ENCODE assay signal across 13 cellular contexts in the genomic region with DNA sequence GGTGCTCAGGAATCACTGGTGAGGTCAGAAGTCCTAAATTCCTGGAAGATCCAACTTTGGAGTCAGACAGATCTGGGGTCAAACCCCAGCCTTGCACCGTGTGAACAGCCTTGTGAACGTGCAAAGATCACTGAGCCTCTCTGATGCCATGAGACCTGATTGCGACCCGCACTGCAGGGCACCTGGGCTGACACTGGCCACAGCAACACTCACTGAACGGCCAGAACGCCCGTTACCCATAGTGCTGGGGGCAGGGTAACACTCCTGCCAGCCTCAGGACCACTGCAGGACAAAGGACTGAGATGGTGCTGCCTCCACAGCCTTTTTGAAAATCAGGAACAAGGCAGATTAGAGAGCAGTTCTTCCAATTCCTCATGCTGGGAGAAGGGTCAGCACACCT. TPM values are rescaled to one million over a fixed set of nuclear protein-coding genes. Genes with fewer than 3 reads are reported as not detected.
"Had no signal": no experiment of that assay in that cellular context is flagged by ENCODE, and none has a peak within 500 bp of the region (broad histone marks: within the 10 kb centered on the region; RNA-seq: fewer than 3 reads in every experiment).

No MANE protein-coding gene starts in this region.

- H3K27me3 ChIP-seq: adrenal gland, ascending aorta, gastrocnemius medialis, neutrophil, tibial nerve had no signal

- H3K36me3 ChIP-seq: gastrocnemius medialis, WERI-Rb-1 had no signal

- H3K27ac ChIP-seq: adrenal gland, gastrocnemius medialis, neutrophil, skin epidermis had no signal

- H3K4me3 ChIP-seq: adrenal gland, ascending aorta, gastrocnemius medialis, skin epidermis, tibial nerve had no signal

- H3K4me1 ChIP-seq: adrenal gland had no signal

- H3K9me3 ChIP-seq: adrenal gland, ascending aorta, gastrocnemius medialis, neutrophil, tibial nerve had no signal

RNA-seq across cellular contexts. Expression of a gene that starts 28.3 kb away (rescaled TPM):
- total RNA-seq: dermis microvascular lymphatic vessel endothelial cell; liver; sciatic nerve; T-helper 1 cell treated with Interleukin-12 subunit alpha and Interleukin-12 subunit beta and Interleukin-4 antibody, amounts not matched to agents 30 ng/mL and 1 ng/mL, for 36 hours; tibial nerve; ureter had no signal
- polyA plus RNA-seq: mammary epithelial cell had no signal
